Comparison of ENCODE assay signal across 16 cellular contexts in genomic region chr4:173270312-173271027, GRCh38.
DNase-seq lines count a peak whose midpoint lies in the region; TF ChIP-seq lines count a peak whose summit lies in the region.
"Had no signal": no experiment of that assay in that cellular context is flagged by ENCODE, and none has a peak within 500 bp of the region (broad histone marks: within the 10 kb centered on the region; RNA-seq: fewer than 3 reads in every experiment).

No MANE protein-coding gene starts in this region.

- H3K9ac ChIP-seq in HUES48 (ENCODE audit: low read depth, low read length), result no peak overlapping the region
- H3K9ac ChIP-seq in SK-N-MC (ENCODE audit: insufficient read length), result no peak overlapping the region

- H3K4me1 ChIP-seq in HUES48 (ENCODE audit: control insufficient read depth, insufficient read depth, low read length) (peaks cover 11% of the 10 kb centered on the region), ascending aorta (no peaks in the 10 kb centered on the region), tibial artery (peaks cover 0 to 10% (median 4%) of the 10 kb centered on the region in 4 donors)

- H3K27ac ChIP-seq in HUES48 (ENCODE audit: low read depth, low read length) (peak overlapping the region; percentile 1), SK-N-MC (peak overlapping the region; percentile 69), ascending aorta (no peak overlapping the region), tibial artery (no peak overlapping the region)

- H3K36me3 ChIP-seq in HUES48 (ENCODE audit: control insufficient read depth, insufficient read depth, low read length), result peaks cover 3% of the 10 kb centered on the region; the same call in 1 of the 2 replicates
- peaks cover 26% of the 10 kb centered on the region; the same call in 1 of the 2 replicates for H3K36me3 ChIP-seq in SK-N-MC (ENCODE audit: insufficient read depth, low read length)
- no peaks in the 10 kb centered on the region for H3K36me3 ChIP-seq in ascending aorta
- no peaks in the 10 kb centered on the region for H3K36me3 ChIP-seq in tibial artery

- no peaks in the 10 kb centered on the region for H3K27me3 Mint-ChIP-seq in nephron (ENCODE audit: low read depth)
- H3K27me3 Mint-ChIP-seq: activated CD4-positive, alpha-beta memory T cell treated with anti-CD3 and anti-CD28 coated beads for 36 hours; activated naive CD8-positive, alpha-beta T cell treated with anti-CD3 and anti-CD28 coated beads for 36 hours had no signal

- H3K4me1 Mint-ChIP-seq in nephron, result peaks cover 67% of the 10 kb centered on the region

- H3K27me3 ChIP-seq in HUES48 (ENCODE audit: control insufficient read depth, insufficient read depth, low read length) (no peaks in the 10 kb centered on the region), ascending aorta (no peaks in the 10 kb centered on the region), tibial artery (no peaks in the 10 kb centered on the region)

- H3K4me3 Mint-ChIP-seq in nephron, result peak overlapping the region in 1 of 3 experiments; percentile 2
- H3K4me3 Mint-ChIP-seq: activated CD4-positive, alpha-beta memory T cell treated with anti-CD3 and anti-CD28 coated beads for 36 hours; activated naive CD8-positive, alpha-beta T cell treated with anti-CD3 and anti-CD28 coated beads for 36 hours; endodermal cell had no signal

- peaks cover 2% of the 10 kb centered on the region for H3K9me3 Mint-ChIP-seq in nephron
- H3K9me3 Mint-ChIP-seq: endodermal cell had no signal

- peak overlapping the region; percentile 46 to 90 (median 71) for H3K27ac Mint-ChIP-seq in nephron
- H3K27ac Mint-ChIP-seq: activated CD4-positive, alpha-beta memory T cell treated with anti-CD3 and anti-CD28 coated beads for 36 hours; activated naive CD8-positive, alpha-beta T cell treated with anti-CD3 and anti-CD28 coated beads for 36 hours; endodermal cell had no signal

- H3K9me3 ChIP-seq in HUES48 (ENCODE audit: control insufficient read depth, insufficient read depth, low read length) (no peaks in the 10 kb centered on the region), SK-N-MC (ENCODE audit: low read depth, low read length) (peaks cover 7% of the 10 kb centered on the region; the same call in 1 of the 2 replicates), ascending aorta (no peaks in the 10 kb centered on the region), tibial artery (no peaks in the 10 kb centered on the region)

- intact Hi-C loops in ascending aorta (cut with DNase I), result no loop called here
- intact Hi-C loops in tibial artery (cut with DNase I; ENCODE audit: low total_unique reads), result no loop called here

- TF ChIP-seq CTCF in fibroblast of mammary gland (conservative IDR thresholded peaks at IDR 0.05; ENCODE audit: control insufficient read depth, insufficient read depth, low read depth, low read length), result no peak
- no peak for TF ChIP-seq CTCF in nephron (IDR thresholded peaks at IDR 0.05; ENCODE audit: unreplicated experiment in 3 of 3)
- no peak for TF ChIP-seq CTCF in ascending aorta (IDR thresholded peaks at IDR 0.05)
- TF ChIP-seq CTCF in tibial artery (IDR thresholded peaks at IDR 0.05), result no peak

- H3K36me3 Mint-ChIP-seq in nephron (ENCODE audit: low read depth), result peaks cover 14% of the 10 kb centered on the region

- H3K4me3 ChIP-seq in HUES48 (ENCODE audit: low read depth, low read length), result no peak overlapping the region
- no peak overlapping the region for H3K4me3 ChIP-seq in SK-N-MC
- no peak overlapping the region for H3K4me3 ChIP-seq in fibroblast of mammary gland (ENCODE audit: control insufficient read depth, low read depth, low read length)
- H3K4me3 ChIP-seq in ascending aorta, result no peak overlapping the region
- no peak overlapping the region for H3K4me3 ChIP-seq in tibial artery

- DNase-seq in SK-N-MC (ENCODE audit: low read depth, low spot score) (no peak), fibroblast of mammary gland (ENCODE audit: low read depth) (peak; percentile 25), ascending aorta (ENCODE audit: low spot score in 2 of 2) (no peak), tibial artery (no peak), SIG-M5 treated with dmso at 0.1 percent for 504 hours (lab: John Stamatoyannopoulos, UW; ENCODE audit: unreplicated experiment) (no peak), AG08396 (ENCODE audit: low spot score) (no peak)
- DNase-seq: activated CD4-positive, alpha-beta memory T cell treated with anti-CD3 and anti-CD28 coated beads for 36 hours; activated naive CD8-positive, alpha-beta T cell treated with anti-CD3 and anti-CD28 coated beads for 36 hours; cerebellar nuclear complex; endodermal cell; GF-D8; NCI-H187; NCI-H524 treated with DMSO at 0.1 percent for 48 hours; stimulated activated CD4-positive, alpha-beta T cell treated with anti-CD3 and anti-CD28 coated beads, Interleukin-2, amount 100 ng/mL, for 24 hours had no signal

Comparison
In these comparisons a context has a peak if more than half of its experiments do, and no peak if none do; other contexts are left out.
1. H3K27ac ChIP-seq: peak in HUES48 (single experiment) and SK-N-MC (single experiment); none in ascending aorta (0 of 2) and tibial artery (0 of 2).